ENCODE assay signal across 18 cellular contexts in genomic region chr18:78934003-78934402, GRCh38. TPM values are rescaled to one million over a fixed set of nuclear protein-coding genes. Genes with fewer than 3 reads are reported as not detected.
A peak's percentile ranks its signal among the peaks of the same experiment; 100 is the strongest.
DNase-seq lines count a peak whose midpoint lies in the region; ATAC-seq and TF ChIP-seq lines count a peak whose summit lies in the region.
"Had no signal": no experiment of that assay in that cellular context is flagged by ENCODE, and none has a peak within 500 bp of the region (broad histone marks: within the 10 kb centered on the region; RNA-seq: fewer than 3 reads in every experiment).

No MANE protein-coding gene starts in this region.

- H3K27me3 ChIP-seq in foreskin keratinocyte: no peaks in the 10 kb centered on the region

- ATAC-seq in sciatic nerve (no peak), foreskin keratinocyte (no peak), GM19328 (IDR thresholded peaks at IDR 0.05; ENCODE audit: unreplicated experiment) (no peak)
- ATAC-seq: A549 had no signal

- intact Hi-C loops in sciatic nerve (cut with DNase I) (no loop called here), cardiac septum (cut with DNase I) (no loop called here)

- no peak for TF ChIP-seq CTCF in foreskin keratinocyte (conservative IDR thresholded peaks at IDR 0.05)

- no peak overlapping the region for H3K27ac ChIP-seq in foreskin keratinocyte
- H3K27ac ChIP-seq: 22Rv1, A549, C4-2B, GM23248 had no signal

- no peaks in the 10 kb centered on the region for H3K4me1 ChIP-seq in foreskin keratinocyte
- H3K4me1 ChIP-seq: A549, Caco-2 had no signal

- DNase-seq in activated CD8-positive, alpha-beta memory T cell treated with anti-CD3 and anti-CD28 coated beads for 24 hours: peak; percentile 44
- no peak for DNase-seq in activated CD8-positive, alpha-beta memory T cell treated with anti-CD3 and anti-CD28 coated beads, Interleukin-2, amount 50 U/mL, for 4 hours
- peak; percentile 87 for DNase-seq in mesenteric fat pad (ENCODE audit: low spot score)
- DNase-seq in sciatic nerve (ENCODE audit: low spot score): peak; percentile 47
- no peak for DNase-seq in foreskin keratinocyte
- no peak for DNase-seq in cardiac septum (ENCODE audit: low spot score)
- no peak for DNase-seq in KG1 (lab: John Stamatoyannopoulos, UW)
- DNase-seq: AML-193; Caco-2; CD4-positive, alpha-beta T cell; GM23248; HCEC 1CT had no signal

RNA-seq across cellular contexts. Expression of gene SALL3, which starts 45.6 kb away (rescaled TPM):
- total RNA-seq in mesenteric fat pad: not detected
- 0.09 TPM for total RNA-seq in sciatic nerve
- total RNA-seq in foreskin keratinocyte: not detected in 2 replicates
- not detected in 2 replicates for polyA plus RNA-seq in foreskin keratinocyte
- 0.30 TPM for total RNA-seq in cardiac septum
- total RNA-seq: Caco-2, GM23248, HT-29 had no signal
- polyA plus RNA-seq: A549, BJ, GM23248 had no signal

Comparison
In these comparisons a context has a peak if more than half of its experiments do, and no peak if none do; other contexts are left out.
1. DNase-seq: peak in activated CD8-positive, alpha-beta memory T cell treated with anti-CD3 and anti-CD28 coated beads for 24 hours (single experiment), mesenteric fat pad (single experiment) and sciatic nerve (single experiment); none in activated CD8-positive, alpha-beta memory T cell treated with anti-CD3 and anti-CD28 coated beads, Interleukin-2, amount 50 U/mL, for 4 hours (single experiment), foreskin keratinocyte (0 of 2), cardiac septum (single experiment) and KG1 (single experiment).